23 cellular contexts compared by ENCODE assay signal in the genomic region with DNA sequence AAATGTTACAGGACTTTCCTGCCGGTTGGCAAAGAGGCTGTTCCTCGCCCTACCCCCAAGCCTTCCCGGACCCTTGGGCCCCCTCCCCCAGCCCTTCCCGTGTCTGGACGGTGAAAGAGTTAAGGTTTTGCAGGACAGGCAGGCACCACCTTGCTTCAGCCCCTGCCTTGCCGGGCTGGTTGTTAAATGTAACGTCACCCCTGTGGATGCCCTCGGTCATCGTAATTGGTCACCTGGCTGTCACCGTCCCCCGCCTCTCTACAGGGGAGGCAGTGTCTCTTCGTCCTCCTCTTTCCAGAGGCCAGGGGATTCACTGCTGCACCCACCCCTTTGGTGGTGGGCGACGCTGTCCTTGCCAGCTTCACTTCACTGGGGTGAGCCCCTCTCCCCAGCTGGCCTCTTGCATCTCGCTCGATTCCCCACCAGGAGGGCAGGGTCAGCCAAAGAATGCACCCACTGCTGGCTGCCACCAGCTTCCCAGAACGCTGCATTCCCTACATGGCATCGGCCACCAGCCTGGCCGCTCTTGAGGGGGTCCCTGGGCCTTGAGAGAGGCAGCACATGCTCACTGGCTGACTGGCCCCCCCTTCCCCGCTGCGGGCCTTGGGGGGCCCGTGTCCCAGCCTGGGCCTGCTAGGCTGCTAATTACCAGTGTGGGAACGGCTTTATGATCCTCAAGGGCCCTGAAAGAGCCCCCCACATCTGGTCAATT.
"Had no signal": no experiment of that assay in that cellular context is flagged by ENCODE, and none has a peak within 500 bp of the region (broad histone marks: within the 10 kb centered on the region; RNA-seq: fewer than 3 reads in every experiment).

No MANE protein-coding gene starts in this region.

- H3K27me3 Mint-ChIP-seq: activated CD4-positive, alpha-beta T cell treated with anti-CD3 and anti-CD28 coated beads, Interleukin-2, amount 10 ng/mL, durations not matched to agents 24 days and 14 days; activated CD8-positive, alpha-beta T cell treated with anti-CD3 and anti-CD28 coated beads for 36 hours; activated naive CD8-positive, alpha-beta T cell treated with anti-CD3 and anti-CD28 coated beads, Interleukin-2, amount 10 ng/mL, durations not matched to agents 7 days and 5 days; activated T-cell treated with anti-CD3 and anti-CD28 coated beads, Interleukin-2, amount 50 U/mL, for 24 hours; naive thymus-derived CD8-positive, alpha-beta T cell had no signal

- H3K9me3 Mint-ChIP-seq: activated CD4-positive, alpha-beta T cell treated with anti-CD3 and anti-CD28 coated beads, Interleukin-2, amount 10 ng/mL, durations not matched to agents 24 days and 14 days; activated CD8-positive, alpha-beta T cell treated with anti-CD3 and anti-CD28 coated beads for 36 hours; activated naive CD8-positive, alpha-beta T cell treated with anti-CD3 and anti-CD28 coated beads, Interleukin-2, amount 10 ng/mL, durations not matched to agents 7 days and 5 days; activated T-cell treated with anti-CD3 and anti-CD28 coated beads, Interleukin-2, amount 50 U/mL, for 24 hours; activated T-helper 2 cell treated with anti-CD3 and anti-CD28 coated beads, Interferon-gamma antibody, Interleukin-2, Interleukin-4, amounts not matched to agents 10 μg/mL and 5 μg/mL and 100 μg/mL, durations not matched to agents 14 hours and 24 hours and 36 hours; naive thymus-derived CD8-positive, alpha-beta T cell; stimulated activated effector memory CD8-positive, alpha-beta T cell treated with anti-CD3 and anti-CD28 coated beads, Interleukin-12 subunit alpha, Interleukin-12 subunit beta, amount 100 ng/mL, for 72 hours; type B pancreatic cell had no signal

- DNase-seq: activated CD4-positive, alpha-beta T cell treated with anti-CD3 and anti-CD28 coated beads, Interleukin-2, amount 10 ng/mL, durations not matched to agents 24 days and 14 days; activated CD8-positive, alpha-beta T cell treated with anti-CD3 and anti-CD28 coated beads for 36 hours; activated naive CD4-positive, alpha-beta T cell treated with Interleukin-2 at 50 U/mL for 16 hours; activated naive CD8-positive, alpha-beta T cell treated with anti-CD3 and anti-CD28 coated beads, Interleukin-2, amount 10 ng/mL, durations not matched to agents 7 days and 5 days; activated T-cell treated with anti-CD3 and anti-CD28 coated beads, Interleukin-2, amount 50 U/mL, for 24 hours; amygdala; central memory CD4-positive, alpha-beta T cell; dorsolateral prefrontal cortex; foreskin keratinocyte; hippocampal formation; kidney; left ventricle myocardium inferior; naive thymus-derived CD8-positive, alpha-beta T cell; nucleus accumbens; posterior cingulate gyrus; small intestine; stimulated activated CD4-positive, alpha-beta T cell treated with anti-CD3 and anti-CD28 coated beads, Interleukin-4, amount 100 ng/mL, for 24 hours; stomach had no signal

- H3K27me3 ChIP-seq: right atrium auricular region, stomach had no signal

- H3K4me1 ChIP-seq: foreskin keratinocyte had no signal

- H3K36me3 Mint-ChIP-seq: activated naive CD8-positive, alpha-beta T cell treated with anti-CD3 and anti-CD28 coated beads, Interleukin-2, amount 10 ng/mL, durations not matched to agents 7 days and 5 days; type B pancreatic cell had no signal

- H3K4me3 ChIP-seq: dorsolateral prefrontal cortex, left ventricle myocardium inferior, right atrium auricular region, stomach had no signal

- H3K27ac ChIP-seq: epithelial cell of prostate, foreskin keratinocyte, left ventricle myocardium inferior, right atrium auricular region, stomach had no signal

- H3K9me3 ChIP-seq: left ventricle myocardium inferior, right atrium auricular region, stomach had no signal

- H3K27ac Mint-ChIP-seq: activated CD4-positive, alpha-beta T cell treated with anti-CD3 and anti-CD28 coated beads, Interleukin-2, amount 10 ng/mL, durations not matched to agents 24 days and 14 days; activated CD8-positive, alpha-beta T cell treated with anti-CD3 and anti-CD28 coated beads for 36 hours; activated naive CD8-positive, alpha-beta T cell treated with anti-CD3 and anti-CD28 coated beads, Interleukin-2, amount 10 ng/mL, durations not matched to agents 7 days and 5 days; activated T-cell treated with anti-CD3 and anti-CD28 coated beads, Interleukin-2, amount 50 U/mL, for 24 hours; activated T-helper 2 cell treated with anti-CD3 and anti-CD28 coated beads, Interferon-gamma antibody, Interleukin-2, Interleukin-4, amounts not matched to agents 10 μg/mL and 5 μg/mL and 100 μg/mL, durations not matched to agents 14 hours and 24 hours and 36 hours; stimulated activated effector memory CD8-positive, alpha-beta T cell treated with anti-CD3 and anti-CD28 coated beads, Interleukin-12 subunit alpha, Interleukin-12 subunit beta, amount 100 ng/mL, for 72 hours; type B pancreatic cell had no signal

- H3K4me3 Mint-ChIP-seq: activated CD4-positive, alpha-beta T cell treated with anti-CD3 and anti-CD28 coated beads, Interleukin-2, amount 10 ng/mL, durations not matched to agents 24 days and 14 days; activated CD8-positive, alpha-beta T cell treated with anti-CD3 and anti-CD28 coated beads for 36 hours; activated naive CD8-positive, alpha-beta T cell treated with anti-CD3 and anti-CD28 coated beads, Interleukin-2, amount 10 ng/mL, durations not matched to agents 7 days and 5 days; activated T-cell treated with anti-CD3 and anti-CD28 coated beads, Interleukin-2, amount 50 U/mL, for 24 hours; naive thymus-derived CD8-positive, alpha-beta T cell; stimulated activated effector memory CD8-positive, alpha-beta T cell treated with anti-CD3 and anti-CD28 coated beads, Interleukin-12 subunit alpha, Interleukin-12 subunit beta, amount 100 ng/mL, for 72 hours; type B pancreatic cell had no signal

- ATAC-seq: activated CD8-positive, alpha-beta T cell treated with anti-CD3 and anti-CD28 coated beads for 36 hours; foreskin keratinocyte; naive thymus-derived CD8-positive, alpha-beta T cell; stimulated activated effector memory CD8-positive, alpha-beta T cell treated with anti-CD3 and anti-CD28 coated beads, Interleukin-12 subunit alpha, Interleukin-12 subunit beta, amount 100 ng/mL, for 72 hours had no signal

- H3K36me3 ChIP-seq: left ventricle myocardium inferior, right atrium auricular region, stomach had no signal
